9 cellular contexts compared by ENCODE assay signal in genomic region chr5:157143127-157143959, GRCh38. TPM values are rescaled to one million over a fixed set of nuclear protein-coding genes. Genes with fewer than 3 reads are reported as not detected.
DNase-seq lines count a peak whose midpoint lies in the region; ATAC-seq and TF ChIP-seq lines count a peak whose summit lies in the region.
"Had no signal": no experiment of that assay in that cellular context is flagged by ENCODE, and none has a peak within 500 bp of the region (broad histone marks: within the 10 kb centered on the region; RNA-seq: fewer than 3 reads in every experiment).

No MANE protein-coding gene starts in this region.

- CTCF ChIA-PET in activated CD8-positive, alpha-beta memory T cell treated with anti-CD3 and anti-CD28 coated beads, Interleukin-2, amount 10 ng/mL, durations not matched to agents 7 days and 5 days (lab: Charles Lee): interaction anchor here (0.9 to 3.0 kb wide), 23 partner anchors 9 to 600 kb away, joined by 3 to 23 read pairs (median 4); partner anchors contain the start of genes HAVCR2, ITK and LSM11

- peaks cover 3 to 12% (median 9%) of the 10 kb centered on the region in 3 donors for H3K36me3 ChIP-seq in tibial artery

- H3K4me3 ChIP-seq in AG10803 (ENCODE audit: low read length): peak overlapping the region; percentile 99
- H3K4me3 ChIP-seq in tibial artery: peak overlapping the region; percentile 83 to 96

- no peaks in the 10 kb centered on the region for H3K27me3 Mint-ChIP-seq in activated CD8-positive, alpha-beta memory T cell treated with anti-CD3 and anti-CD28 coated beads, Interleukin-2, amount 10 ng/mL, durations not matched to agents 7 days and 5 days

- H3K9me3 Mint-ChIP-seq in activated CD8-positive, alpha-beta memory T cell treated with anti-CD3 and anti-CD28 coated beads, Interleukin-2, amount 10 ng/mL, durations not matched to agents 7 days and 5 days (ENCODE audit: low read depth): no peaks in the 10 kb centered on the region

- H3K9me3 ChIP-seq in tibial artery: no peaks in the 10 kb centered on the region

- ATAC-seq in GM18519 (IDR thresholded peaks at IDR 0.05; ENCODE audit: low FRiP score, unreplicated experiment) (peak; percentile 29), HG03045 (IDR thresholded peaks at IDR 0.05; ENCODE audit: unreplicated experiment) (peak; percentile 37)
- ATAC-seq in activated CD8-positive, alpha-beta memory T cell treated with anti-CD3 and anti-CD28 coated beads, Interleukin-2, amount 10 ng/mL, durations not matched to agents 7 days and 5 days: peak; percentile 56

- TF ChIP-seq CTCF in AG10803 (conservative IDR thresholded peaks at IDR 0.05; ENCODE audit: low read length) (peak; percentile 17; the same call in 1 of the 2 replicates), tibial artery (IDR thresholded peaks at IDR 0.05) (no peak)

- peaks cover 43% of the 10 kb centered on the region for H3K4me1 Mint-ChIP-seq in activated CD8-positive, alpha-beta memory T cell treated with anti-CD3 and anti-CD28 coated beads, Interleukin-2, amount 10 ng/mL, durations not matched to agents 7 days and 5 days

- H3K27ac ChIP-seq in epithelial cell of prostate (peak overlapping the region; percentile 61), tibial artery (peak overlapping the region; percentile 84 to 92)

- H3K4me3 Mint-ChIP-seq in activated CD8-positive, alpha-beta memory T cell treated with anti-CD3 and anti-CD28 coated beads, Interleukin-2, amount 10 ng/mL, durations not matched to agents 7 days and 5 days: peak overlapping the region; percentile 83

- peaks cover 0 to 21% (median 14%) of the 10 kb centered on the region in 4 donors for H3K4me1 ChIP-seq in tibial artery

- DNase-seq in AG10803 (ENCODE audit: low read depth): peak; percentile 28
- peak; percentile 15 for DNase-seq in NCI-H524 treated with DMSO at 0.1 percent for 48 hours (lab: John Stamatoyannopoulos, UW)
- DNase-seq in activated CD8-positive, alpha-beta memory T cell treated with anti-CD3 and anti-CD28 coated beads, Interleukin-2, amount 10 ng/mL, durations not matched to agents 7 days and 5 days: peak; percentile 79
- no peak for DNase-seq in epithelial cell of prostate (ENCODE audit: low read depth, low spot score)
- peak; percentile 33 for DNase-seq in myocyte (ENCODE audit: low read depth)
- DNase-seq in tibial artery: peak; percentile 60 to 74

- peaks cover 31% of the 10 kb centered on the region for H3K36me3 Mint-ChIP-seq in activated CD8-positive, alpha-beta memory T cell treated with anti-CD3 and anti-CD28 coated beads, Interleukin-2, amount 10 ng/mL, durations not matched to agents 7 days and 5 days

- peak overlapping the region; percentile 97 for H3K27ac Mint-ChIP-seq in activated CD8-positive, alpha-beta memory T cell treated with anti-CD3 and anti-CD28 coated beads, Interleukin-2, amount 10 ng/mL, durations not matched to agents 7 days and 5 days

- H3K27me3 ChIP-seq in tibial artery: no peaks in the 10 kb centered on the region

- intact Hi-C loops in tibial artery (cut with DNase I; ENCODE audit: low total_unique reads): no loop called here

RNA-seq across cellular contexts. Expression of gene MED7, which starts 0.7 kb away (rescaled TPM):
- 10 to 100 TPM; 15.8 to 17.0 TPM for total RNA-seq in activated CD8-positive, alpha-beta memory T cell treated with anti-CD3 and anti-CD28 coated beads, Interleukin-2, amount 10 ng/mL, durations not matched to agents 7 days and 5 days
- 12.4 and 16.0 TPM in 2 replicates for total RNA-seq in myocyte
- 11.0 TPM for polyA plus RNA-seq in myocyte (2012)

RNA-seq across cellular contexts. Expression of gene GARIN3, which starts 22.7 kb away (rescaled TPM):
- under 1 TPM in 1 of 2 experiments, not detected in 1; 0.09 TPM for total RNA-seq in activated CD8-positive, alpha-beta memory T cell treated with anti-CD3 and anti-CD28 coated beads, Interleukin-2, amount 10 ng/mL, durations not matched to agents 7 days and 5 days
- not detected in 2 replicates for total RNA-seq in myocyte
- polyA plus RNA-seq in myocyte (2012): not detected
- total RNA-seq: T-helper 2 cell treated with Interferon-gamma antibody and Interleukin-4, amounts not matched to agents 100 ng/mL and 5 ng/mL, for 36 hours had no signal

RNA-seq across cellular contexts. Expression of gene HAVCR2, which starts 34.5 kb away (rescaled TPM):
- 100 to 1,000 TPM in 1 of 2 experiments, 10 to 100 TPM in 1; 51.9 to 108 TPM for total RNA-seq in activated CD8-positive, alpha-beta memory T cell treated with anti-CD3 and anti-CD28 coated beads, Interleukin-2, amount 10 ng/mL, durations not matched to agents 7 days and 5 days
- total RNA-seq in myocyte: 0.37 and 2.4 TPM in 2 replicates
- 0.40 TPM for polyA plus RNA-seq in myocyte (2012)

RNA-seq across cellular contexts. Expression of gene ITK, which starts 37.3 kb away (rescaled TPM):
- total RNA-seq in activated CD8-positive, alpha-beta memory T cell treated with anti-CD3 and anti-CD28 coated beads, Interleukin-2, amount 10 ng/mL, durations not matched to agents 7 days and 5 days: 100 to 1,000 TPM; 209 to 215 TPM
- not detected in 2 replicates for total RNA-seq in myocyte
- not detected for polyA plus RNA-seq in myocyte (2012)

Comparison
In these comparisons a context has a peak if more than half of its experiments do, and no peak if none do; other contexts are left out.
1. RNA of gene HAVCR2, which starts 34.5 kb away (total RNA-seq): 51.9 to 108 TPM in activated CD8-positive, alpha-beta memory T cell treated with anti-CD3 and anti-CD28 coated beads, Interleukin-2, amount 10 ng/mL, durations not matched to agents 7 days and 5 days; 0.37 to 2.4 TPM in myocyte; every median in the first group is over 10 times any median in the second.
2. Peak in every context shown above with its lines, with median percentiles within 50 percentile points of each other: ATAC-seq.